ENCODE assay signal across 18 cellular contexts in genomic region chr2:168649105-168649504, GRCh38.
A peak's percentile ranks its signal among the peaks of the same experiment; 100 is the strongest.
DNase-seq lines count a peak whose midpoint lies in the region; ATAC-seq, FAIRE-seq and TF ChIP-seq lines count a peak whose summit lies in the region.
"Had no signal": no experiment of that assay in that cellular context is flagged by ENCODE, and none has a peak within 500 bp of the region (broad histone marks: within the 10 kb centered on the region; RNA-seq: fewer than 3 reads in every experiment).

No MANE protein-coding gene starts in this region.

- peak overlapping the region; percentile 12 for H3K4me3 Mint-ChIP-seq in osteocyte (ENCODE audit: unreplicated experiment)
- H3K4me3 Mint-ChIP-seq in activated CD4-positive, alpha-beta memory T cell treated with anti-CD3 and anti-CD28 coated beads for 36 hours = no peak overlapping the region
- H3K4me3 Mint-ChIP-seq in stimulated activated memory B cell treated with anti-CD40 and anti-IgM and Interleukin-4, amounts not matched to agents 10 μg/mL and 1 μg/mL and 100 μg/mL, for 72 hours = no peak overlapping the region
- H3K4me3 Mint-ChIP-seq: activated CD4-positive, alpha-beta T cell treated with anti-CD3 and anti-CD28 coated beads, Interleukin-2, amount 10 ng/mL, durations not matched to agents 7 days and 5 days had no signal

- no peak for TF ChIP-seq EP300 in SK-N-SH (IDR thresholded peaks at IDR 0.05; ENCODE audit: borderline replicate concordance in 1 of 2, low read depth in 1 of 2, low read length in 1 of 2)

- H3K27me3 ChIP-seq in SK-N-SH (ENCODE audit: insufficient read depth) (no peaks in the 10 kb centered on the region), cardiac muscle cell (no peaks in the 10 kb centered on the region)
- H3K27me3 ChIP-seq: dorsolateral prefrontal cortex, hepatocyte, ovary, SJCRH30, stomach had no signal

- TF ChIP-seq CTCF in SK-N-SH (IDR thresholded peaks at IDR 0.05) (no peak), cardiac muscle cell (IDR thresholded peaks at IDR 0.05; ENCODE audit: low read depth, low read length) (no peak), osteocyte (IDR thresholded peaks at IDR 0.05) (no peak)

- no peak overlapping the region for H3K9ac ChIP-seq in SK-N-SH

- peaks cover 6% of the 10 kb centered on the region for H3K4me1 Mint-ChIP-seq in osteocyte (ENCODE audit: unreplicated experiment)
- peaks cover 8% of the 10 kb centered on the region for H3K4me1 Mint-ChIP-seq in activated CD4-positive, alpha-beta memory T cell treated with anti-CD3 and anti-CD28 coated beads for 36 hours (ENCODE audit: low read depth)
- H3K4me1 Mint-ChIP-seq in stimulated activated memory B cell treated with anti-CD40 and anti-IgM and Interleukin-4, amounts not matched to agents 10 μg/mL and 1 μg/mL and 100 μg/mL, for 72 hours = no peaks in the 10 kb centered on the region

- H3K79me2 ChIP-seq in SK-N-SH (ENCODE audit: insufficient read depth) = no peaks in the 10 kb centered on the region

- TF ChIP-seq RAD21 in SK-N-SH (IDR thresholded peaks at IDR 0.05; ENCODE audit: low read length) = no peak

- H3K27me3 Mint-ChIP-seq in osteocyte (ENCODE audit: unreplicated experiment) = no peaks in the 10 kb centered on the region
- no peaks in the 10 kb centered on the region for H3K27me3 Mint-ChIP-seq in activated CD4-positive, alpha-beta memory T cell treated with anti-CD3 and anti-CD28 coated beads for 36 hours
- H3K27me3 Mint-ChIP-seq in stimulated activated memory B cell treated with anti-CD40 and anti-IgM and Interleukin-4, amounts not matched to agents 10 μg/mL and 1 μg/mL and 100 μg/mL, for 72 hours = no peaks in the 10 kb centered on the region
- H3K27me3 Mint-ChIP-seq: activated CD4-positive, alpha-beta T cell treated with anti-CD3 and anti-CD28 coated beads, Interleukin-2, amount 10 ng/mL, durations not matched to agents 7 days and 5 days had no signal

- no peak for ATAC-seq in stimulated activated memory B cell treated with anti-CD40 and anti-IgM and Interleukin-4, amounts not matched to agents 10 μg/mL and 1 μg/mL and 100 μg/mL, for 72 hours

- H3F3A ChIP-seq in SK-N-SH (replicated peaks; ENCODE audit: insufficient read depth) = no peaks in the 10 kb centered on the region

- DNase-seq in GM19239 (ENCODE audit: insufficient read length, low spot score) (no peak), SK-N-SH (no peak), cardiac muscle cell (ENCODE audit: low read depth in 1 of 2, low spot score in 1 of 2) (peak in 1 of 2 donors; percentile 29), osteocyte (ENCODE audit: extremely low spot score, unreplicated experiment) (no peak), NCI-H524 treated with DMSO at 0.1 percent for 48 hours (lab: John Stamatoyannopoulos, UW) (no peak), urothelium cell line (ENCODE audit: low spot score) (no peak)
- no peak for DNase-seq in activated CD4-positive, alpha-beta memory T cell treated with anti-CD3 and anti-CD28 coated beads for 36 hours
- DNase-seq: activated CD4-positive, alpha-beta T cell treated with anti-CD3 and anti-CD28 coated beads, Interleukin-2, amount 10 ng/mL, durations not matched to agents 7 days and 5 days; activated naive CD4-positive, alpha-beta T cell treated with anti-CD3 and anti-CD28 coated beads, Interleukin-2, amount 50 U/mL, for 16 hours; activated T-cell treated with anti-CD3 and anti-CD28 coated beads, Interleukin-2, amount 50 U/mL, for 1 hour; kidney; NCI-H446; ovary; SJCRH30; stomach had no signal

- H3K9me3 Mint-ChIP-seq in osteocyte (ENCODE audit: unreplicated experiment) = no peaks in the 10 kb centered on the region
- peaks cover 4% of the 10 kb centered on the region for H3K9me3 Mint-ChIP-seq in activated CD4-positive, alpha-beta memory T cell treated with anti-CD3 and anti-CD28 coated beads for 36 hours
- H3K9me3 Mint-ChIP-seq in stimulated activated memory B cell treated with anti-CD40 and anti-IgM and Interleukin-4, amounts not matched to agents 10 μg/mL and 1 μg/mL and 100 μg/mL, for 72 hours = peaks cover 5% of the 10 kb centered on the region

- 54% methylated on average over 5 of the region's 5 CpGs for WGBS in SK-N-SH (ENCODE audit: low lambda C conversion rate)

- H4K20me1 ChIP-seq in SK-N-SH (ENCODE audit: insufficient read depth) = no peaks in the 10 kb centered on the region

- intact Hi-C loops in activated CD4-positive, alpha-beta memory T cell treated with anti-CD3 and anti-CD28 coated beads for 36 hours (cut with micrococcal nuclease) = no loop called here

- H3K4me1 ChIP-seq in SK-N-SH (ENCODE audit: control insufficient read depth in 1 of 2, insufficient read depth in 2 of 2, low read depth in 1 of 2, low read length in 1 of 2) = peaks cover 0 to 23% of the 10 kb centered on the region in 2 experiments; a peak in 2 of 4 replicates
- peaks cover 25% of the 10 kb centered on the region for H3K4me1 ChIP-seq in cardiac muscle cell (ENCODE audit: low read depth)

- no peaks in the 10 kb centered on the region for H3K9me2 ChIP-seq in SK-N-SH

- no peak overlapping the region for H3K27ac Mint-ChIP-seq in osteocyte (ENCODE audit: unreplicated experiment)
- H3K27ac Mint-ChIP-seq in activated CD4-positive, alpha-beta memory T cell treated with anti-CD3 and anti-CD28 coated beads for 36 hours = no peak overlapping the region
- H3K27ac Mint-ChIP-seq in stimulated activated memory B cell treated with anti-CD40 and anti-IgM and Interleukin-4, amounts not matched to agents 10 μg/mL and 1 μg/mL and 100 μg/mL, for 72 hours = no peak overlapping the region
- H3K27ac Mint-ChIP-seq: activated CD4-positive, alpha-beta T cell treated with anti-CD3 and anti-CD28 coated beads, Interleukin-2, amount 10 ng/mL, durations not matched to agents 7 days and 5 days had no signal

- no peaks in the 10 kb centered on the region for H3K9me3 ChIP-seq in SK-N-SH
- H3K9me3 ChIP-seq in cardiac muscle cell (ENCODE audit: low read depth) = no peaks in the 10 kb centered on the region
- H3K9me3 ChIP-seq: ovary, SJCRH30, stomach had no signal

- CTCF ChIA-PET in SK-N-SH (lab: Yijun Ruan, JAX) = interaction anchor here (0.9 to 1.2 kb wide), 2 partner anchors 13 to 48 kb away, joined by 3 to 4 read pairs; no protein-coding TSS in a partner anchor
- CTCF ChIA-PET in activated CD4-positive, alpha-beta memory T cell treated with anti-CD3 and anti-CD28 coated beads for 36 hours (lab: Charles Lee) = no interaction called here

- no peaks in the 10 kb centered on the region for H3K36me3 Mint-ChIP-seq in osteocyte (ENCODE audit: unreplicated experiment)
- no peaks in the 10 kb centered on the region for H3K36me3 Mint-ChIP-seq in activated CD4-positive, alpha-beta memory T cell treated with anti-CD3 and anti-CD28 coated beads for 36 hours
- H3K36me3 Mint-ChIP-seq in stimulated activated memory B cell treated with anti-CD40 and anti-IgM and Interleukin-4, amounts not matched to agents 10 μg/mL and 1 μg/mL and 100 μg/mL, for 72 hours = no peaks in the 10 kb centered on the region

- H3K4me3 ChIP-seq in SK-N-SH (ENCODE audit: low read depth in 2 of 2, low read length in 1 of 2) = no peak overlapping the region
- no peak overlapping the region for H3K4me3 ChIP-seq in cardiac muscle cell
- H3K4me3 ChIP-seq: hepatocyte, ovary, SJCRH30, stomach had no signal

- H3K4me2 ChIP-seq in SK-N-SH = no peak overlapping the region
- H3K4me2 ChIP-seq: hepatocyte had no signal

- POLR2A ChIA-PET in SK-N-SH (lab: Yijun Ruan, JAX) = no interaction called here
- POLR2A ChIA-PET in activated CD4-positive, alpha-beta memory T cell treated with anti-CD3 and anti-CD28 coated beads for 36 hours (lab: Charles Lee) = no interaction called here

- no peaks in the 10 kb centered on the region for H3K36me3 ChIP-seq in SK-N-SH (replicated peaks in 1 of 2; ENCODE audit: control insufficient read depth in 1 of 2, insufficient read depth in 2 of 2, low read length in 1 of 2)
- H3K36me3 ChIP-seq in cardiac muscle cell = no peaks in the 10 kb centered on the region
- H3K36me3 ChIP-seq: ovary, SJCRH30, stomach had no signal

- H2AFZ ChIP-seq in SK-N-SH (ENCODE audit: low read depth) = no peak overlapping the region
- H2AFZ ChIP-seq: hepatocyte had no signal

- H3K27ac ChIP-seq in SK-N-SH (ENCODE audit: low read depth in 2 of 2, low read length in 1 of 2) (no peak overlapping the region), cardiac muscle cell (peak overlapping the region; percentile 6)
- H3K27ac ChIP-seq: hepatocyte, ovary, SJCRH30 had no signal

- FAIRE-seq in GM19239 (lab: Jason Lieb, UNC) (peak; percentile 14), urothelium cell line (lab: Jason Lieb, UNC) (no peak)
- FAIRE-seq: kidney had no signal

TF ChIP-seq in SK-N-SH, 30 proteins besides CTCF, POLR2A, EP300 and RAD21:
- TF ChIP-seq, protein P1, sequence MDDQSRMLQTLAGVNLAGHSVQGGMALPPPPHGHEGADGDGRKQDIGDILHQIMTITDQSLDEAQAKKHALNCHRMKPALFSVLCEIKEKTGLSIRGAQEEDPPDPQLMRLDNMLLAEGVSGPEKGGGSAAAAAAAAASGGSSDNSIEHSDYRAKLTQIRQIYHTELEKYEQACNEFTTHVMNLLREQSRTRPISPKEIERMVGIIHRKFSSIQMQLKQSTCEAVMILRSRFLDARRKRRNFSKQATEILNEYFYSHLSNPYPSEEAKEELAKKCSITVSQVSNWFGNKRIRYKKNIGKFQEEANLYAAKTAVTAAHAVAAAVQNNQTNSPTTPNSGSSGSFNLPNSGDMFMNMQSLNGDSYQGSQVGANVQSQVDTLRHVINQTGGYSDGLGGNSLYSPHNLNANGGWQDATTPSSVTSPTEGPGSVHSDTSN (IDR thresholded peaks at IDR 0.05) = peak; percentile 41
- TF ChIP-seq, protein P2, sequence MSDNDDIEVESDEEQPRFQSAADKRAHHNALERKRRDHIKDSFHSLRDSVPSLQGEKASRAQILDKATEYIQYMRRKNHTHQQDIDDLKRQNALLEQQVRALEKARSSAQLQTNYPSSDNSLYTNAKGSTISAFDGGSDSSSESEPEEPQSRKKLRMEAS (IDR thresholded peaks at IDR 0.05; ENCODE audit: low read depth) = no peak
- TF ChIP-seq SIN3A (IDR thresholded peaks at IDR 0.05; ENCODE audit: borderline replicate concordance, low read depth, low read length) (no peak), MXI1 (IDR thresholded peaks at IDR 0.05; ENCODE audit: low read depth, low read length) (no peak), RFX5 (IDR thresholded peaks at IDR 0.05; ENCODE audit: low read length) (no peak)
